ENCODE assay signal across 9 cellular contexts in genomic region chr19:50794778-50795664, GRCh38. TPM values are rescaled to one million over a fixed set of nuclear protein-coding genes. Genes with fewer than 3 reads are reported as not detected.
DNase-seq lines count a peak whose midpoint lies in the region; ATAC-seq and TF ChIP-seq lines count a peak whose summit lies in the region.
"Had no signal": no experiment of that assay in that cellular context is flagged by ENCODE, and none has a peak within 500 bp of the region (broad histone marks: within the 10 kb centered on the region; RNA-seq: fewer than 3 reads in every experiment).

No MANE protein-coding gene starts in this region.

- H3K9me3 Mint-ChIP-seq in MCF 10A (ENCODE audit: unreplicated experiment), result no peaks in the 10 kb centered on the region
- no peaks in the 10 kb centered on the region for H3K9me3 Mint-ChIP-seq in activated naive CD8-positive, alpha-beta T cell treated with anti-CD3 and anti-CD28 coated beads, Interleukin-2, amount 50 U/mL, for 24 hours
- no peaks in the 10 kb centered on the region for H3K9me3 Mint-ChIP-seq in type B pancreatic cell

- no peaks in the 10 kb centered on the region for H3K4me1 ChIP-seq in breast epithelium
- H3K4me1 ChIP-seq: right atrium auricular region had no signal

- H3K4me3 Mint-ChIP-seq in MCF 10A (ENCODE audit: unreplicated experiment) (no peak overlapping the region), type B pancreatic cell (no peak overlapping the region)
- no peak overlapping the region for H3K4me3 Mint-ChIP-seq in activated naive CD8-positive, alpha-beta T cell treated with anti-CD3 and anti-CD28 coated beads, Interleukin-2, amount 50 U/mL, for 24 hours

- CTCF ChIA-PET in MCF 10A (lab: Yijun Ruan, JAX), result interaction anchor here (1.3 to 2.4 kb wide), 3 partner anchors 12 to 183 kb away, joined by 4 to 14 read pairs (median 5); no protein-coding TSS in a partner anchor

- H3K4me3 ChIP-seq in breast epithelium, result no peak overlapping the region
- H3K4me3 ChIP-seq: right atrium auricular region had no signal

- intact Hi-C loops in MCF 10A (cut with micrococcal nuclease), result loop anchor here (1.0 kb wide), 1 partner anchor 127 kb away; no protein-coding TSS in a partner anchor
- intact Hi-C loops in breast epithelium (cut with DNase I; ENCODE audit: low total_unique reads), result no loop called here
- intact Hi-C loops in left ventricle myocardium superior (cut with micrococcal nuclease), result no loop called here

- no peaks in the 10 kb centered on the region for H3K27me3 Mint-ChIP-seq in MCF 10A (ENCODE audit: insufficient read depth, unreplicated experiment)
- H3K27me3 Mint-ChIP-seq in activated naive CD8-positive, alpha-beta T cell treated with anti-CD3 and anti-CD28 coated beads, Interleukin-2, amount 50 U/mL, for 24 hours, result no peaks in the 10 kb centered on the region
- H3K27me3 Mint-ChIP-seq in type B pancreatic cell, result no peaks in the 10 kb centered on the region

- no TSS peak for BruUV-seq in MCF 10A (replicated peaks; lab: Mats Ljungman, UMichigan)

- peak; percentile 35 for ATAC-seq in activated naive CD8-positive, alpha-beta T cell treated with anti-CD3 and anti-CD28 coated beads, Interleukin-2, amount 50 U/mL, for 24 hours
- ATAC-seq in HG03571 (IDR thresholded peaks at IDR 0.05; ENCODE audit: unreplicated experiment) (no peak), left ventricle myocardium superior (no peak)

- H3K4me1 Mint-ChIP-seq in MCF 10A (ENCODE audit: insufficient read depth, unreplicated experiment) (peaks cover 1% of the 10 kb centered on the region), type B pancreatic cell (ENCODE audit: unreplicated experiment) (no peaks in the 10 kb centered on the region)
- H3K4me1 Mint-ChIP-seq in activated naive CD8-positive, alpha-beta T cell treated with anti-CD3 and anti-CD28 coated beads, Interleukin-2, amount 50 U/mL, for 24 hours, result peaks cover 9% of the 10 kb centered on the region

- no peaks in the 10 kb centered on the region for H3K9me3 ChIP-seq in breast epithelium
- H3K9me3 ChIP-seq: right atrium auricular region had no signal

- POLR2A ChIA-PET in MCF 10A (lab: Yijun Ruan, JAX), result interaction anchor here (0.8 to 5.1 kb wide), 3 partner anchors 9 to 419 kb away, joined by 3 to 33 read pairs (median 4); partner anchors contain the start of gene NR1H2

- TF ChIP-seq CTCF in MCF 10A (IDR thresholded peaks at IDR 0.05; ENCODE audit: unreplicated experiment) (peak; percentile 7), breast epithelium (IDR thresholded peaks at IDR 0.05) (no peak), type B pancreatic cell (conservative IDR thresholded peaks at IDR 0.05) (peak; percentile 42)

- H3K27me3 ChIP-seq in breast epithelium, result peaks cover 0 to 6% of the 10 kb centered on the region in 2 donors
- H3K27me3 ChIP-seq: right atrium auricular region had no signal

- no peak for TF ChIP-seq POLR2A in breast epithelium (IDR thresholded peaks at IDR 0.05)

- H3K36me3 Mint-ChIP-seq in MCF 10A (ENCODE audit: insufficient read depth, unreplicated experiment), result peaks cover 50% of the 10 kb centered on the region
- peaks cover 17% of the 10 kb centered on the region for H3K36me3 Mint-ChIP-seq in activated naive CD8-positive, alpha-beta T cell treated with anti-CD3 and anti-CD28 coated beads, Interleukin-2, amount 50 U/mL, for 24 hours (ENCODE audit: low read depth)
- no peaks in the 10 kb centered on the region for H3K36me3 Mint-ChIP-seq in type B pancreatic cell

- H3K36me3 ChIP-seq in breast epithelium, result no peaks in the 10 kb centered on the region

- no peak overlapping the region for H3K27ac ChIP-seq in breast epithelium
- H3K27ac ChIP-seq: right atrium auricular region had no signal

- DNase-seq in MCF 10A (ENCODE audit: unreplicated experiment), result peak; percentile 39
- DNase-seq in breast epithelium (ENCODE audit: low spot score in 2 of 2), result no peak
- peak; percentile 57 for DNase-seq in NAMALWA (ENCODE audit: low spot score)
- peak; percentile 56 for DNase-seq in activated naive CD8-positive, alpha-beta T cell treated with anti-CD3 and anti-CD28 coated beads, Interleukin-2, amount 50 U/mL, for 24 hours
- no peak for DNase-seq in type B pancreatic cell (ENCODE audit: extremely low spot score, unreplicated experiment)
- DNase-seq in cerebellar cortex (ENCODE audit: low spot score), result no peak
- no peak for DNase-seq in left ventricle myocardium superior

- H3K27ac Mint-ChIP-seq in MCF 10A (ENCODE audit: low read depth, unreplicated experiment) (no peak overlapping the region), type B pancreatic cell (no peak overlapping the region)
- peak overlapping the region; percentile 60 for H3K27ac Mint-ChIP-seq in activated naive CD8-positive, alpha-beta T cell treated with anti-CD3 and anti-CD28 coated beads, Interleukin-2, amount 50 U/mL, for 24 hours

RNA-seq across cellular contexts. Expression of gene ACP4, which starts 4.8 kb away (rescaled TPM):
- total RNA-seq in MCF 10A (2022) (not detected in 2 replicates), breast epithelium (not detected), type B pancreatic cell (ENCODE audit: low replicate concordance) (not detected in 2 replicates), left ventricle myocardium superior (not detected)
- total RNA-seq: right atrium auricular region had no signal

RNA-seq across cellular contexts. Expression of gene GPR32, which starts 24.8 kb away (rescaled TPM):
- not detected in 2 replicates for total RNA-seq in MCF 10A (2022)
- not detected for total RNA-seq in breast epithelium
- not detected in 2 replicates for total RNA-seq in type B pancreatic cell (ENCODE audit: low replicate concordance)
- total RNA-seq in left ventricle myocardium superior, result not detected
- total RNA-seq: right atrium auricular region had no signal

RNA-seq across cellular contexts. Expression of gene KLK1, which starts 28.6 kb away (rescaled TPM):
- total RNA-seq in MCF 10A (2022) (0.84 and 0.88 TPM in 2 replicates), breast epithelium (under 1 TPM in 2 of 3 donors, not detected in 1; 0.33 to 0.44 TPM), type B pancreatic cell (ENCODE audit: low replicate concordance) (1.5 and 2.9 TPM in 2 replicates), left ventricle myocardium superior (not detected)

RNA-seq across cellular contexts. Expression of gene KLK15, which starts 38.4 kb away (rescaled TPM):
- not detected in 2 replicates for total RNA-seq in MCF 10A (2022)
- not detected for total RNA-seq in breast epithelium
- total RNA-seq in type B pancreatic cell (ENCODE audit: low replicate concordance), result 0.26 TPM in 1 of 2 replicates, not detected in the other
- total RNA-seq in left ventricle myocardium superior, result not detected
- total RNA-seq: right atrium auricular region had no signal

RNA-seq across cellular contexts. Expression of gene KLK3, which starts 59.7 kb away (rescaled TPM):
- total RNA-seq in MCF 10A (2022) (not detected in 2 replicates), breast epithelium (10 to 100 TPM in 1 of 3 donors, under 1 TPM in 1, not detected in 1; 0.32 to 45.2 TPM), type B pancreatic cell (ENCODE audit: low replicate concordance) (not detected in 2 replicates), left ventricle myocardium superior (not detected)
- total RNA-seq: right atrium auricular region had no signal

Comparison
In these comparisons a context has a peak if more than half of its experiments do, and no peak if none do; other contexts are left out.
1. DNase-seq: peak in MCF 10A (single experiment), NAMALWA (single experiment) and activated naive CD8-positive, alpha-beta T cell treated with anti-CD3 and anti-CD28 coated beads, Interleukin-2, amount 50 U/mL, for 24 hours (single experiment); none in breast epithelium (0 of 2), type B pancreatic cell (single experiment), cerebellar cortex (single experiment) and left ventricle myocardium superior (single experiment).
2. CTCF ChIP-seq: peak in MCF 10A (single experiment) and type B pancreatic cell (single experiment); none in breast epithelium (0 of 3).